1 cellular context compared by ENCODE assay signal in the genomic region with DNA sequence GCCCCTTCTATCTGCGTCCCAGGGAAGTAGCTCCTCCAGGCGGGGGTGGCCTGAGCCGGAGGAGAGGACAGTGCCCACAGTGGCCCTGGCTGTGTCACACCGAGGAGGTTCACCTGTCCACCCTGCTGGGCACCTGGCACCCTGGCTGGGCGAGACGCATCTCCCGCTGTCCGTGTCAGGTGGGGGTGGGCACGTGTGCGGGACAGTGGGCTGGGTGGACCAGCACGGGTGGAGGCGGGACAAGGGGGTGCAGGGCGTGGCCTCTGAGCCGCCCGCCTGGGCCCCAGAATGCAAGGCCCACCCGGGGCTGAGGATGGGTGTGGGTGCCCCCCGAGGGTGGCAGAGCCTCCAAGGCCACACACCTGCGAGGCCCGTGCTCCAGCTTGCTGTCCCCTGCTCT.
TF ChIP-seq lines count a peak whose summit lies in the region.

No MANE protein-coding gene starts in this region.

TF ChIP-seq in WTC11, 78 proteins besides CTCF, POLR2A, EP300 and RAD21 (continued from another document):
- TF ChIP-seq FOXK1 (CRISPR knock-in tag; IDR thresholded peaks at IDR 0.05) = no peak
- TF ChIP-seq, protein P1, sequence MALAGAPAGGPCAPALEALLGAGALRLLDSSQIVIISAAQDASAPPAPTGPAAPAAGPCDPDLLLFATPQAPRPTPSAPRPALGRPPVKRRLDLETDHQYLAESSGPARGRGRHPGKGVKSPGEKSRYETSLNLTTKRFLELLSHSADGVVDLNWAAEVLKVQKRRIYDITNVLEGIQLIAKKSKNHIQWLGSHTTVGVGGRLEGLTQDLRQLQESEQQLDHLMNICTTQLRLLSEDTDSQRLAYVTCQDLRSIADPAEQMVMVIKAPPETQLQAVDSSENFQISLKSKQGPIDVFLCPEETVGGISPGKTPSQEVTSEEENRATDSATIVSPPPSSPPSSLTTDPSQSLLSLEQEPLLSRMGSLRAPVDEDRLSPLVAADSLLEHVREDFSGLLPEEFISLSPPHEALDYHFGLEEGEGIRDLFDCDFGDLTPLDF (CRISPR knock-in tag; IDR thresholded peaks at IDR 0.05) = no peak
- TF ChIP-seq ZNF219 (CRISPR knock-in tag; IDR thresholded peaks at IDR 0.05; ENCODE audit: borderline replicate concordance) = no peak
- TF ChIP-seq SMAD4 (CRISPR knock-in tag; IDR thresholded peaks at IDR 0.05) = no peak
- no peak for TF ChIP-seq FOXP1 (CRISPR knock-in tag; IDR thresholded peaks at IDR 0.05; ENCODE audit: borderline replicate concordance)
- TF ChIP-seq, protein P2, sequence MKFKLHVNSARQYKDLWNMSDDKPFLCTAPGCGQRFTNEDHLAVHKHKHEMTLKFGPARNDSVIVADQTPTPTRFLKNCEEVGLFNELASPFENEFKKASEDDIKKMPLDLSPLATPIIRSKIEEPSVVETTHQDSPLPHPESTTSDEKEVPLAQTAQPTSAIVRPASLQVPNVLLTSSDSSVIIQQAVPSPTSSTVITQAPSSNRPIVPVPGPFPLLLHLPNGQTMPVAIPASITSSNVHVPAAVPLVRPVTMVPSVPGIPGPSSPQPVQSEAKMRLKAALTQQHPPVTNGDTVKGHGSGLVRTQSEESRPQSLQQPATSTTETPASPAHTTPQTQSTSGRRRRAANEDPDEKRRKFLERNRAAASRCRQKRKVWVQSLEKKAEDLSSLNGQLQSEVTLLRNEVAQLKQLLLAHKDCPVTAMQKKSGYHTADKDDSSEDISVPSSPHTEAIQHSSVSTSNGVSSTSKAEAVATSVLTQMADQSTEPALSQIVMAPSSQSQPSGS (CRISPR knock-in tag; IDR thresholded peaks at IDR 0.05; ENCODE audit: borderline replicate concordance, low read depth) = no peak
- TF ChIP-seq, protein P3, sequence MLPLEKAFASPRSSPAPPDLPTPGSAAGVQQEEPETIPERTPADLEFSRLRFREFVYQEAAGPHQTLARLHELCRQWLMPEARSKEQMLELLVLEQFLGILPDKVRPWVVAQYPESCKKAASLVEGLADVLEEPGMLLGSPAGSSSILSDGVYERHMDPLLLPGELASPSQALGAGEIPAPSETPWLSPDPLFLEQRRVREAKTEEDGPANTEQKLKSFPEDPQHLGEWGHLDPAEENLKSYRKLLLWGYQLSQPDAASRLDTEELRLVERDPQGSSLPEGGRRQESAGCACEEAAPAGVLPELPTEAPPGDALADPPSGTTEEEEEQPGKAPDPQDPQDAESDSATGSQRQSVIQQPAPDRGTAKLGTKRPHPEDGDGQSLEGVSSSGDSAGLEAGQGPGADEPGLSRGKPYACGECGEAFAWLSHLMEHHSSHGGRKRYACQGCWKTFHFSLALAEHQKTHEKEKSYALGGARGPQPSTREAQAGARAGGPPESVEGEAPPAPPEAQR (CRISPR knock-in tag; IDR thresholded peaks at IDR 0.05) = no peak
- no peak for TF ChIP-seq ESRRA (CRISPR knock-in tag; IDR thresholded peaks at IDR 0.05; ENCODE audit: borderline replicate concordance)
